10 cellular contexts compared by ENCODE assay signal in the genomic region with DNA sequence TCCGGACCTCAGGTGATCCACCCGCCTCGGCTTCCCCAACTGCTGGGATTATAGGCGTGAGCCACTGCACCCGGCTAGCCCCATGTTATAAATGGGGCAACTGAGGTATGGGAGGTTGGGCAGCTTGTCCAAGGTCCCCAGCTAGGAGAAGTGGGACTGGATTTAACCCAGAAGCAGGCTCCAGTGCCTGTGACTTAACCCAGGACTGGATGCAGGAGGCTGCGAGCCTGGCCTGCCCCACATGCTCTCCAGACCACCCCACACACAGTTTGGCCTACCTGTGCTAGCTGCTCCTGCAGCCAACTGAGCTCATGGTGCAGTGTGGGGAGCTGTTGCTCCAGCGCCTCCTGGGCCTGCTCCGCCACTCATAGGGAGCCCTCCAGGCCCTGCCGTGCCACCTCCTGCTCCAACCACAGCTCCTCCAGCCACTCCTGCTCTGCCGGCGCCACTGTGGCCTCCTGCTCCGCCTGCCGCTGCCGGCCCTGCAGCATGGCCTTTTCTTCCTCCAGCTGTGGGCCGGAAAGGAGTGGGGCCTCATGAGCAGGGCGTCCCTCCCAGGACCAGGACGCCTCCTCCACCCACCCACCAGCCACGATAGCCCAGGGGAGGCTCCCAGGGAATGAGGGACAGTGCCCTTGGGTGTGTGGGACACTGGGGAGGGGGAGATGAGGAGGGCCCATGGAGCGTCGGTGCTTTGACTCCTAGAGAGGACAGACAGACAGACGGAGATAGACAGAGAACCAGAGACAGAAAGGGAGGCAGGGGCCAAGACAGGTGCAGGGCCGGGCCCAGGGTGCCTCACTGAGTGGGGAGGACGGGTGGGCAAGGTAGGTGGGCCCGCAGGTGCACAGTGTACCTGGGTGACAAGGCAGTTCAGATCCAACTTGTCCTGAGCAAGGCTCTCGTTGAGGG. TPM values are rescaled to one million over a fixed set of nuclear protein-coding genes. Genes with fewer than 3 reads are reported as not detected.
DNase-seq lines count a peak whose midpoint lies in the region; FAIRE-seq and TF ChIP-seq lines count a peak whose summit lies in the region.
"Had no signal": no experiment of that assay in that cellular context is flagged by ENCODE, and none has a peak within 500 bp of the region (broad histone marks: within the 10 kb centered on the region; RNA-seq: fewer than 3 reads in every experiment).

No MANE protein-coding gene starts in this region.

- peak; percentile 41 for DNase-seq in activated CD4-positive, CD25-positive, alpha-beta regulatory T cell treated with anti-CD3 and anti-CD28 coated beads, Interleukin-2, amount 50 U/mL, for 72 hours
- no peak for DNase-seq in activated CD4-positive, CD25-positive, alpha-beta regulatory T cell (lab: John Stamatoyannopoulos, UW)
- peak; percentile 19 for DNase-seq in left ventricle myocardium inferior
- DNase-seq in sigmoid colon, result peak; percentile 78
- no peak for DNase-seq in H4 (ENCODE audit: low spot score)
- DNase-seq in activated T-helper 2 cell treated with anti-CD3 and anti-CD28 coated beads, Interferon-gamma antibody, Interleukin-2, Interleukin-4, amounts not matched to agents 10 μg/mL and 5 μg/mL and 100 μg/mL, durations not matched to agents 14 hours and 24 hours and 36 hours (ENCODE audit: low spot score), result no peak
- no peak for DNase-seq in urothelium cell line (ENCODE audit: low spot score)
- DNase-seq: effector CD4-positive, alpha-beta T cell had no signal

- H3K4me1 ChIP-seq in HEK293 (ENCODE audit: control insufficient read depth, insufficient read depth, low read length) (no peaks in the 10 kb centered on the region), left ventricle myocardium inferior (no peaks in the 10 kb centered on the region), sigmoid colon (peaks cover 0 to 5% (median 3%) of the 10 kb centered on the region in 4 donors)

- H3K36me3 ChIP-seq in HEK293 (ENCODE audit: control insufficient read depth in 2 of 2, insufficient read depth in 1 of 2, low read length in 2 of 2), result peaks cover 8 to 89% of the 10 kb centered on the region in 2 experiments; a peak in 2 of 3 replicates
- H3K36me3 ChIP-seq in left ventricle myocardium inferior, result peaks cover 92% of the 10 kb centered on the region
- peaks cover 44 to 91% (median 62%) of the 10 kb centered on the region in 4 donors for H3K36me3 ChIP-seq in sigmoid colon

- H3K9me3 Mint-ChIP-seq in activated T-helper 2 cell treated with anti-CD3 and anti-CD28 coated beads, Interferon-gamma antibody, Interleukin-2, Interleukin-4, amounts not matched to agents 10 μg/mL and 5 μg/mL and 100 μg/mL, durations not matched to agents 14 hours and 24 hours and 36 hours, result no peaks in the 10 kb centered on the region

- TF ChIP-seq POLR2A in sigmoid colon (IDR thresholded peaks at IDR 0.05), result no peak

- peaks cover 43% of the 10 kb centered on the region for H3K36me3 Mint-ChIP-seq in activated T-helper 2 cell treated with anti-CD3 and anti-CD28 coated beads, Interferon-gamma antibody, Interleukin-2, Interleukin-4, amounts not matched to agents 10 μg/mL and 5 μg/mL and 100 μg/mL, durations not matched to agents 14 hours and 24 hours and 36 hours (ENCODE audit: low read depth)

- TF ChIP-seq EP300 in sigmoid colon (IDR thresholded peaks at IDR 0.05), result no peak

- no peaks in the 10 kb centered on the region for H3K4me1 Mint-ChIP-seq in activated T-helper 2 cell treated with anti-CD3 and anti-CD28 coated beads, Interferon-gamma antibody, Interleukin-2, Interleukin-4, amounts not matched to agents 10 μg/mL and 5 μg/mL and 100 μg/mL, durations not matched to agents 14 hours and 24 hours and 36 hours (ENCODE audit: low read depth)

- no peak overlapping the region for H3K4me3 ChIP-seq in HEK293 (ENCODE audit: low read depth, low read length)
- H3K4me3 ChIP-seq in left ventricle myocardium inferior, result no peak overlapping the region
- no peak overlapping the region for H3K4me3 ChIP-seq in sigmoid colon

- POLR2A ChIA-PET in HEK293 (lab: Yijun Ruan, JAX), result no interaction called here

- CTCF ChIA-PET in HEK293 (lab: Yijun Ruan, JAX), result interaction anchor here (0.6 to 2.2 kb wide), 11 partner anchors 9 to 249 kb away, joined by 3 to 22 read pairs (median 6); partner anchors contain the start of gene NBPF1

- FAIRE-seq in urothelium cell line (lab: Jason Lieb, UNC), result no peak

- no peak overlapping the region for H3K27ac Mint-ChIP-seq in activated T-helper 2 cell treated with anti-CD3 and anti-CD28 coated beads, Interferon-gamma antibody, Interleukin-2, Interleukin-4, amounts not matched to agents 10 μg/mL and 5 μg/mL and 100 μg/mL, durations not matched to agents 14 hours and 24 hours and 36 hours

- no peaks in the 10 kb centered on the region for H3K27me3 Mint-ChIP-seq in activated T-helper 2 cell treated with anti-CD3 and anti-CD28 coated beads, Interferon-gamma antibody, Interleukin-2, Interleukin-4, amounts not matched to agents 10 μg/mL and 5 μg/mL and 100 μg/mL, durations not matched to agents 14 hours and 24 hours and 36 hours (ENCODE audit: low read depth)

- 90 to 92% methylated on average over 25 of the region's 25 CpGs for WGBS in sigmoid colon, 2 donors

- H3K9me3 ChIP-seq in HEK293 (ENCODE audit: control insufficient read depth, insufficient read depth, low read depth, low read length) (no peaks in the 10 kb centered on the region), left ventricle myocardium inferior (replicated peaks) (no peaks in the 10 kb centered on the region), sigmoid colon (no peaks in the 10 kb centered on the region)

- TF ChIP-seq CTCF in HEK293 (tag by site-specific recombination; IDR thresholded peaks at IDR 0.05), result no peak
- TF ChIP-seq CTCF in left ventricle myocardium inferior (IDR thresholded peaks at IDR 0.05; ENCODE audit: borderline replicate concordance), result no peak
- TF ChIP-seq CTCF in sigmoid colon (IDR thresholded peaks at IDR 0.05), result no peak

- H3K27me3 ChIP-seq in left ventricle myocardium inferior (ENCODE audit: low read depth), result no peaks in the 10 kb centered on the region
- no peaks in the 10 kb centered on the region for H3K27me3 ChIP-seq in sigmoid colon

- no peak overlapping the region for H3K4me3 Mint-ChIP-seq in activated T-helper 2 cell treated with anti-CD3 and anti-CD28 coated beads, Interferon-gamma antibody, Interleukin-2, Interleukin-4, amounts not matched to agents 10 μg/mL and 5 μg/mL and 100 μg/mL, durations not matched to agents 14 hours and 24 hours and 36 hours (ENCODE audit: low read depth)

- H3K27ac ChIP-seq in HEK293 (ENCODE audit: extremely low read depth, low read depth, low read length) (no peak overlapping the region), left ventricle myocardium inferior (replicated peaks) (no peak overlapping the region), sigmoid colon (no peak overlapping the region)

- intact Hi-C loops in left ventricle myocardium inferior (cut with micrococcal nuclease) (no loop called here), sigmoid colon (cut with DNase I) (no loop called here)
- intact Hi-C loops in activated T-helper 2 cell treated with anti-CD3 and anti-CD28 coated beads, Interferon-gamma antibody, Interleukin-2, Interleukin-4, amounts not matched to agents 10 μg/mL and 5 μg/mL and 100 μg/mL, durations not matched to agents 14 hours and 24 hours and 36 hours (cut with micrococcal nuclease), result loop anchor here (2.0 kb wide), 2 partner anchors 15 to 19 kb away; no protein-coding TSS in a partner anchor

TF ChIP-seq in HEK293, 187 proteins besides CTCF, POLR2A, EP300 and RAD21 (continues in another document):
- TF ChIP-seq, protein P1, sequence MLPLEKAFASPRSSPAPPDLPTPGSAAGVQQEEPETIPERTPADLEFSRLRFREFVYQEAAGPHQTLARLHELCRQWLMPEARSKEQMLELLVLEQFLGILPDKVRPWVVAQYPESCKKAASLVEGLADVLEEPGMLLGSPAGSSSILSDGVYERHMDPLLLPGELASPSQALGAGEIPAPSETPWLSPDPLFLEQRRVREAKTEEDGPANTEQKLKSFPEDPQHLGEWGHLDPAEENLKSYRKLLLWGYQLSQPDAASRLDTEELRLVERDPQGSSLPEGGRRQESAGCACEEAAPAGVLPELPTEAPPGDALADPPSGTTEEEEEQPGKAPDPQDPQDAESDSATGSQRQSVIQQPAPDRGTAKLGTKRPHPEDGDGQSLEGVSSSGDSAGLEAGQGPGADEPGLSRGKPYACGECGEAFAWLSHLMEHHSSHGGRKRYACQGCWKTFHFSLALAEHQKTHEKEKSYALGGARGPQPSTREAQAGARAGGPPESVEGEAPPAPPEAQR (tag by site-specific recombination; IDR thresholded peaks at IDR 0.05), result no peak
- no peak for TF ChIP-seq ZNF366 (tag by site-specific recombination; conservative IDR thresholded peaks at IDR 0.05)
- no peak for TF ChIP-seq ZNF488 (tag by site-specific recombination; IDR thresholded peaks at IDR 0.05)

RNA-seq across cellular contexts. Expression of gene NBPF1, which starts 12.4 kb away (rescaled TPM):
- total RNA-seq in left ventricle myocardium inferior, result 9.7 TPM
- total RNA-seq in sigmoid colon, result 10 to 100 TPM; 30.3 to 80.9 (median 37.2) TPM
- polyA plus RNA-seq in sigmoid colon, result 10 to 100 TPM; 12.1 to 42.8 (median 21.0) TPM
- 20.9 and 24.0 TPM in 2 replicates for total RNA-seq in H4 (2014; rRNA removed; shearing (Covaris generic))
- total RNA-seq in activated T-helper 2 cell treated with anti-CD3 and anti-CD28 coated beads, Interferon-gamma antibody, Interleukin-2, Interleukin-4, amounts not matched to agents 10 μg/mL and 5 μg/mL and 100 μg/mL, durations not matched to agents 14 hours and 24 hours and 36 hours, result 5.2 and 6.1 TPM in 2 replicates

RNA-seq across cellular contexts. Expression of gene RNU1-3, which starts 41.0 kb away (rescaled TPM):
- total RNA-seq in left ventricle myocardium inferior (6,072 TPM), sigmoid colon (under 1 TPM; under 0.01 TPM)
- polyA plus RNA-seq in sigmoid colon, result not detected
- not detected in 2 replicates for total RNA-seq in H4 (2014; rRNA removed; shearing (Covaris generic))
- total RNA-seq in activated T-helper 2 cell treated with anti-CD3 and anti-CD28 coated beads, Interferon-gamma antibody, Interleukin-2, Interleukin-4, amounts not matched to agents 10 μg/mL and 5 μg/mL and 100 μg/mL, durations not matched to agents 14 hours and 24 hours and 36 hours, result 2,033 and 2,369 TPM in 2 replicates
- total RNA-seq: fibroblast of villous mesenchyme had no signal

Comparison
In these comparisons a context has a peak if more than half of its experiments do, and no peak if none do; other contexts are left out.
1. DNase-seq: peak in activated CD4-positive, CD25-positive, alpha-beta regulatory T cell treated with anti-CD3 and anti-CD28 coated beads, Interleukin-2, amount 50 U/mL, for 72 hours (single experiment), left ventricle myocardium inferior (single experiment) and sigmoid colon (single experiment); none in activated CD4-positive, CD25-positive, alpha-beta regulatory T cell (0 of 4), H4 (single experiment), activated T-helper 2 cell treated with anti-CD3 and anti-CD28 coated beads, Interferon-gamma antibody, Interleukin-2, Interleukin-4, amounts not matched to agents 10 μg/mL and 5 μg/mL and 100 μg/mL, durations not matched to agents 14 hours and 24 hours and 36 hours (single experiment) and urothelium cell line (single experiment).
2. RNA of gene RNU1-3, which starts 41.0 kb away (total RNA-seq): 6,072 TPM in left ventricle myocardium inferior (single experiment) and 2,033 to 2,369 TPM in activated T-helper 2 cell treated with anti-CD3 and anti-CD28 coated beads, Interferon-gamma antibody, Interleukin-2, Interleukin-4, amounts not matched to agents 10 μg/mL and 5 μg/mL and 100 μg/mL, durations not matched to agents 14 hours and 24 hours and 36 hours; under 0.01 TPM in sigmoid colon and not detected in H4; every median in the first group is over 1,000 times any median in the second.